Comparison of ENCODE assay signal across 8 cellular contexts in genomic region chr2:43225788-43226557, GRCh38. TPM values are rescaled to one million over a fixed set of nuclear protein-coding genes. Genes with fewer than 3 reads are reported as not detected.
A peak's percentile ranks its signal among the peaks of the same experiment; 100 is the strongest.
DNase-seq lines count a peak whose midpoint lies in the region; ATAC-seq and TF ChIP-seq lines count a peak whose summit lies in the region.

No MANE protein-coding gene starts in this region.

- peak; percentile 34 for DNase-seq in SIG-M5 (lab: John Stamatoyannopoulos, UW)
- peak; percentile 56 to 92 for DNase-seq in activated naive CD4-positive, alpha-beta T cell treated with anti-CD3 and anti-CD28 coated beads, Interleukin-2, amount 50 U/mL, for 72 hours (ENCODE audit: low spot score in 2 of 2)
- peak; percentile 90 for DNase-seq in Right ventricle myocardium inferior (ENCODE audit: missing footprints)
- peak; percentile 84 for DNase-seq in type B pancreatic cell (ENCODE audit: extremely low spot score, unreplicated experiment)

- H3K4me3 Mint-ChIP-seq in type B pancreatic cell = peak overlapping the region; percentile 95

- ATAC-seq in GM19025 (IDR thresholded peaks at IDR 0.05; ENCODE audit: low read depth, unreplicated experiment) (peak; percentile 31), HG03342 (IDR thresholded peaks at IDR 0.05; ENCODE audit: unreplicated experiment) (peak; percentile 19), Right ventricle myocardium inferior (peak; percentile 5)
- peak; percentile 6 to 47 for ATAC-seq in activated naive CD4-positive, alpha-beta T cell treated with anti-CD3 and anti-CD28 coated beads, Interleukin-2, amount 50 U/mL, for 72 hours

- no peaks in the 10 kb centered on the region for H3K9me3 ChIP-seq in BLaER1
- H3K9me3 ChIP-seq in parathyroid adenoma (ENCODE audit: control insufficient read depth, low read length) = no peaks in the 10 kb centered on the region

- no peak for TF ChIP-seq CTCF in parathyroid adenoma (IDR thresholded peaks at IDR 0.05)
- TF ChIP-seq CTCF in type B pancreatic cell (conservative IDR thresholded peaks at IDR 0.05) = no peak

- H3K36me3 ChIP-seq in BLaER1 = peaks cover 56% of the 10 kb centered on the region
- no peaks in the 10 kb centered on the region for H3K36me3 ChIP-seq in parathyroid adenoma (ENCODE audit: control insufficient read depth, insufficient read depth, low read length)

- H2AFZ ChIP-seq in parathyroid adenoma = peak overlapping the region; percentile 96

- H4K20me1 ChIP-seq in BLaER1 = peaks cover 49% of the 10 kb centered on the region

- peak overlapping the region; percentile 88 for H3K4me3 ChIP-seq in BLaER1
- peak overlapping the region; percentile 88 for H3K4me3 ChIP-seq in parathyroid adenoma (ENCODE audit: low read depth, low read length)

- H3K9ac ChIP-seq in BLaER1 = peak overlapping the region; percentile 98
- H3K9ac ChIP-seq in parathyroid adenoma = peak overlapping the region; percentile 58

- H3K36me3 Mint-ChIP-seq in activated naive CD4-positive, alpha-beta T cell treated with anti-CD3 and anti-CD28 coated beads, Interleukin-2, amount 50 U/mL, for 72 hours = peaks cover 27 to 34% of the 10 kb centered on the region in 2 donors
- H3K36me3 Mint-ChIP-seq in type B pancreatic cell = peaks cover 30% of the 10 kb centered on the region

- peaks cover 34% of the 10 kb centered on the region for H3K4me1 Mint-ChIP-seq in type B pancreatic cell (ENCODE audit: unreplicated experiment)

- peaks cover 7% of the 10 kb centered on the region for H3K27me3 Mint-ChIP-seq in type B pancreatic cell

- peak overlapping the region; percentile 97 for H3K27ac ChIP-seq in BLaER1
- H3K27ac ChIP-seq in parathyroid adenoma = peak overlapping the region; percentile 91

- H3K4me2 ChIP-seq in BLaER1 = peak overlapping the region; percentile 89
- H3K4me2 ChIP-seq in parathyroid adenoma (ENCODE audit: low read length) = peak overlapping the region; percentile 86

- peak overlapping the region; percentile 88 to 93 for H3K27ac Mint-ChIP-seq in activated naive CD4-positive, alpha-beta T cell treated with anti-CD3 and anti-CD28 coated beads, Interleukin-2, amount 50 U/mL, for 72 hours
- peak overlapping the region; percentile 88 for H3K27ac Mint-ChIP-seq in type B pancreatic cell

- no peaks in the 10 kb centered on the region for H3K79me2 ChIP-seq in parathyroid adenoma

- peaks cover 45% of the 10 kb centered on the region for H3K4me1 ChIP-seq in BLaER1
- H3K4me1 ChIP-seq in parathyroid adenoma = peaks cover 19% of the 10 kb centered on the region

- H3K27me3 ChIP-seq in BLaER1 (no peaks in the 10 kb centered on the region), parathyroid adenoma (ENCODE audit: control insufficient read depth, insufficient read depth, low read length) (no peaks in the 10 kb centered on the region)

- H3K9me3 Mint-ChIP-seq in activated naive CD4-positive, alpha-beta T cell treated with anti-CD3 and anti-CD28 coated beads, Interleukin-2, amount 50 U/mL, for 72 hours = no peaks in the 10 kb centered on the region
- no peaks in the 10 kb centered on the region for H3K9me3 Mint-ChIP-seq in type B pancreatic cell

- intact Hi-C loops in Right ventricle myocardium inferior (cut with DNase I) = loop anchor here (2.0 kb wide), 5 partner anchors 67 to 279 kb away; no protein-coding TSS in a partner anchor

RNA-seq across cellular contexts. Expression of gene ZFP36L2, which starts 0.4 kb away (rescaled TPM):
- 10 to 100 TPM; 27.3 to 70.4 TPM for total RNA-seq in activated naive CD4-positive, alpha-beta T cell treated with anti-CD3 and anti-CD28 coated beads, Interleukin-2, amount 50 U/mL, for 72 hours
- total RNA-seq in Right ventricle myocardium inferior = 51.1 TPM
- 198 and 437 TPM in 2 replicates for total RNA-seq in type B pancreatic cell (ENCODE audit: low replicate concordance)

Comparison
In these comparisons a context has a peak if more than half of its experiments do, and no peak if none do; other contexts are left out.
1. Peak in every context shown above with its lines: DNase-seq, ATAC-seq, H3K4me3 ChIP-seq and H3K27ac ChIP-seq.
2. DNase-seq: peak in every context shown above with its lines; median percentile 90 in Right ventricle myocardium inferior; 84 in type B pancreatic cell; 74 in activated naive CD4-positive, alpha-beta T cell treated with anti-CD3 and anti-CD28 coated beads, Interleukin-2, amount 50 U/mL, for 72 hours; 34 in SIG-M5.